ENCODE assay signal across 11 cellular contexts in the genomic region with DNA sequence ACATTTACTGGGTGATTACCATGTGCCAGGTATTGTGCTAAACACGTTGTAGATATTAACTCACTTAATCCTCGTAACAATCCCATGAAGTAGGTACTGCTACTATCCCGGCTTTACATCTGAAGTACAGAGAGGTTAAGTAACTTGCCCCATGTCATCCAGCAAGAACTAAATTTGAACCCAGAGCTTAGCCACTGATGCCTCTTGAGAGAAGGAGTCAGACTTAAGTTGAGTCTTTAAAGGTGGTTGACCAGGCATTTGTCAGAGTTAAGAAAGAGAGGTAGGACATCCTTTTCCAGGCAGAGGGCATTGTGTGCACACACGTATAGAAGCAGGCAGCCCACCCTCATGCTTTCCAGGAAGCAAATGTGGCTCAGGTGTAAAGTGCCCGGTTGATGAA. TPM values are rescaled to one million over a fixed set of nuclear protein-coding genes. Genes with fewer than 3 reads are reported as not detected.
DNase-seq lines count a peak whose midpoint lies in the region; ATAC-seq and TF ChIP-seq lines count a peak whose summit lies in the region.
"Had no signal": no experiment of that assay in that cellular context is flagged by ENCODE, and none has a peak within 500 bp of the region (broad histone marks: within the 10 kb centered on the region; RNA-seq: fewer than 3 reads in every experiment).

No MANE protein-coding gene starts in this region.

- H3K4me2 ChIP-seq in neural progenitor cell: peak overlapping the region; percentile 93

- no peaks in the 10 kb centered on the region for H3K9me3 Mint-ChIP-seq in Caco-2 (ENCODE audit: unreplicated experiment)
- no peaks in the 10 kb centered on the region for H3K9me3 Mint-ChIP-seq in IgD-negative memory B cell
- no peaks in the 10 kb centered on the region for H3K9me3 Mint-ChIP-seq in activated naive CD8-positive, alpha-beta T cell treated with anti-CD3 and anti-CD28 coated beads, Interleukin-2, amount 50 U/mL, for 24 hours
- H3K9me3 Mint-ChIP-seq in neural progenitor cell: no peaks in the 10 kb centered on the region

- no peak overlapping the region for H2AFZ ChIP-seq in neural progenitor cell (replicated peaks)

- H3K4me3 Mint-ChIP-seq in Caco-2 (ENCODE audit: unreplicated experiment): peak overlapping the region; percentile 57
- H3K4me3 Mint-ChIP-seq in IgD-negative memory B cell: peak overlapping the region; percentile 82 to 93 (median 88)
- peak overlapping the region; percentile 87 for H3K4me3 Mint-ChIP-seq in activated naive CD8-positive, alpha-beta T cell treated with anti-CD3 and anti-CD28 coated beads, Interleukin-2, amount 50 U/mL, for 24 hours
- H3K4me3 Mint-ChIP-seq in neural progenitor cell: peak overlapping the region; percentile 82

- no peak for ATAC-seq in activated naive CD8-positive, alpha-beta T cell treated with anti-CD3 and anti-CD28 coated beads, Interleukin-2, amount 50 U/mL, for 24 hours
- ATAC-seq in HG02571 (IDR thresholded peaks at IDR 0.05; ENCODE audit: unreplicated experiment) (no peak), sciatic nerve (no peak)

- peaks cover 42% of the 10 kb centered on the region for H3K27me3 Mint-ChIP-seq in Caco-2 (ENCODE audit: insufficient read depth, unreplicated experiment)
- H3K27me3 Mint-ChIP-seq in IgD-negative memory B cell: peaks cover 13% of the 10 kb centered on the region
- H3K27me3 Mint-ChIP-seq in activated naive CD8-positive, alpha-beta T cell treated with anti-CD3 and anti-CD28 coated beads, Interleukin-2, amount 50 U/mL, for 24 hours: peaks cover 30% of the 10 kb centered on the region
- H3K27me3 Mint-ChIP-seq in neural progenitor cell (ENCODE audit: insufficient read depth, low read depth): peaks cover 25% of the 10 kb centered on the region

- intact Hi-C loops in Caco-2 (cut with micrococcal nuclease; ENCODE audit: unreplicated experiment): no loop called here
- intact Hi-C loops in sciatic nerve (cut with DNase I): no loop called here

- no TSS peak for BruUV-seq in Caco-2 (replicated peaks; lab: Mats Ljungman, UMichigan)

- CTCF ChIA-PET in Caco-2 (lab: Charles Lee): no interaction called here

- no peaks in the 10 kb centered on the region for H3F3A ChIP-seq in neural progenitor cell (ENCODE audit: low read depth)

- no peaks in the 10 kb centered on the region for H3K27me3 ChIP-seq in Caco-2 (replicated peaks; ENCODE audit: control insufficient read depth, insufficient read depth, low read length)
- peaks cover 70% of the 10 kb centered on the region for H3K27me3 ChIP-seq in neural progenitor cell
- H3K27me3 ChIP-seq: Peyer's patch had no signal

- no peaks in the 10 kb centered on the region for H3K36me3 ChIP-seq in Caco-2 (ENCODE audit: control insufficient read depth, insufficient read depth, low read length)
- H3K36me3 ChIP-seq in neural progenitor cell: no peaks in the 10 kb centered on the region
- H3K36me3 ChIP-seq: Peyer's patch had no signal

- no peak overlapping the region for H3K27ac ChIP-seq in neural progenitor cell

- H3K9ac ChIP-seq in neural progenitor cell: no peak overlapping the region

- H3K4me1 Mint-ChIP-seq in Caco-2 (ENCODE audit: low read depth, unreplicated experiment) (peaks cover 6% of the 10 kb centered on the region), IgD-negative memory B cell (peaks cover 37 to 46% (median 38%) of the 10 kb centered on the region in 3 donors), neural progenitor cell (peaks cover 9% of the 10 kb centered on the region)
- peaks cover 73% of the 10 kb centered on the region for H3K4me1 Mint-ChIP-seq in activated naive CD8-positive, alpha-beta T cell treated with anti-CD3 and anti-CD28 coated beads, Interleukin-2, amount 50 U/mL, for 24 hours

- H3K27ac Mint-ChIP-seq in Caco-2 (ENCODE audit: unreplicated experiment) (no peak overlapping the region), IgD-negative memory B cell (peak overlapping the region in 2 of 3 donors; percentile 54 to 65), neural progenitor cell (no peak overlapping the region)
- peak overlapping the region; percentile 76 for H3K27ac Mint-ChIP-seq in activated naive CD8-positive, alpha-beta T cell treated with anti-CD3 and anti-CD28 coated beads, Interleukin-2, amount 50 U/mL, for 24 hours

- H3K4me1 ChIP-seq in Caco-2: no peaks in the 10 kb centered on the region
- H3K4me1 ChIP-seq in neural progenitor cell: no peaks in the 10 kb centered on the region

- no peaks in the 10 kb centered on the region for H3K9me3 ChIP-seq in Caco-2
- no peaks in the 10 kb centered on the region for H3K9me3 ChIP-seq in neural progenitor cell (ENCODE audit: low read depth)
- H3K9me3 ChIP-seq: Peyer's patch had no signal

- DNase-seq in Caco-2 (no peak), neural progenitor cell (ENCODE audit: low spot score) (no peak), sciatic nerve (ENCODE audit: low spot score) (no peak), NCI-H1436 (lab: John Stamatoyannopoulos, UW) (no peak)
- DNase-seq in activated naive CD8-positive, alpha-beta T cell treated with anti-CD3 and anti-CD28 coated beads, Interleukin-2, amount 50 U/mL, for 24 hours: no peak
- DNase-seq: DMS79 treated with DMSO at 0.1 percent for 48 hours, NCI-H2171, T-helper 9 cell had no signal

- POLR2A ChIA-PET in Caco-2 (lab: Charles Lee): no interaction called here

- no peak overlapping the region for H3K4me3 ChIP-seq in Caco-2 (ENCODE audit: low read depth, low read length)
- H3K4me3 ChIP-seq in neural progenitor cell: no peak overlapping the region

- H4K20me1 ChIP-seq in neural progenitor cell (ENCODE audit: low read depth): no peaks in the 10 kb centered on the region

- H3K36me3 Mint-ChIP-seq in Caco-2 (ENCODE audit: insufficient read depth, unreplicated experiment): no peaks in the 10 kb centered on the region
- no peaks in the 10 kb centered on the region for H3K36me3 Mint-ChIP-seq in IgD-negative memory B cell
- peaks cover 23% of the 10 kb centered on the region for H3K36me3 Mint-ChIP-seq in activated naive CD8-positive, alpha-beta T cell treated with anti-CD3 and anti-CD28 coated beads, Interleukin-2, amount 50 U/mL, for 24 hours (ENCODE audit: low read depth)
- H3K36me3 Mint-ChIP-seq in neural progenitor cell: no peaks in the 10 kb centered on the region

- no peaks in the 10 kb centered on the region for H3K79me2 ChIP-seq in neural progenitor cell (ENCODE audit: low read depth)

- no peak for TF ChIP-seq CTCF in Caco-2 (IDR thresholded peaks at IDR 0.05; ENCODE audit: insufficient read depth in 1 of 2, low read depth in 1 of 2, low read length in 1 of 2, severe bottlenecking in 1 of 2, unreplicated experiment in 1 of 2)
- TF ChIP-seq CTCF in neural progenitor cell (IDR thresholded peaks at IDR 0.05): no peak

RNA-seq across cellular contexts. Expression of gene CD38, which starts 0.4 kb away (rescaled TPM):
- total RNA-seq in Caco-2 (2022) (not detected in 2 replicates), neural progenitor cell (ENCODE audit: low replicate concordance) (0.19 and 0.64 TPM in 2 replicates), sciatic nerve (3.4 TPM)
- 20.9 TPM for polyA plus RNA-seq in IgD-negative memory B cell

Comparison
In these comparisons a context has a peak if more than half of its experiments do, and no peak if none do; other contexts are left out.
1. H3K27ac Mint-ChIP-seq: peak in IgD-negative memory B cell (2 of 3) and activated naive CD8-positive, alpha-beta T cell treated with anti-CD3 and anti-CD28 coated beads, Interleukin-2, amount 50 U/mL, for 24 hours (single experiment); none in Caco-2 (single experiment) and neural progenitor cell (single experiment).
2. Peak in every context shown above with its lines, with median percentiles within 50 percentile points of each other: H3K4me3 Mint-ChIP-seq.